In genomic region chrX:102154218-102154860, GRCh38 we compare ENCODE assay signal across 8 cellular contexts. TPM values are rescaled to one million over a fixed set of nuclear protein-coding genes. Genes with fewer than 3 reads are reported as not detected.
DNase-seq lines count a peak whose midpoint lies in the region; ATAC-seq and TF ChIP-seq lines count a peak whose summit lies in the region.

No MANE protein-coding gene starts in this region.

- H3K79me2 ChIP-seq in GM23338 (replicated peaks; ENCODE audit: insufficient read depth) = no peaks in the 10 kb centered on the region

- no peak overlapping the region for H3K4me3 ChIP-seq in AG10803 (ENCODE audit: low read length)
- peak overlapping the region; percentile 69 for H3K4me3 ChIP-seq in GM23338

- POLR2A ChIA-PET in activated CD4-positive, alpha-beta T cell treated with anti-CD3 and anti-CD28 coated beads, Interleukin-2, amount 10 ng/mL, durations not matched to agents 7 days and 5 days (lab: Charles Lee) = no interaction called here

- CTCF ChIA-PET in activated CD4-positive, alpha-beta T cell treated with anti-CD3 and anti-CD28 coated beads, Interleukin-2, amount 10 ng/mL, durations not matched to agents 7 days and 5 days (lab: Charles Lee) = interaction anchor here (0.7 kb wide), 1 partner anchor 21 kb away, joined by 3 read pairs; no protein-coding TSS in a partner anchor

- H3K4me3 Mint-ChIP-seq in GM23338 = peak overlapping the region; percentile 99
- peak overlapping the region; percentile 89 for H3K4me3 Mint-ChIP-seq in activated CD4-positive, alpha-beta T cell treated with anti-CD3 and anti-CD28 coated beads, Interleukin-2, amount 10 ng/mL, durations not matched to agents 7 days and 5 days

- H3K36me3 ChIP-seq in GM23338 (ENCODE audit: insufficient read depth) = no peaks in the 10 kb centered on the region

- H4K20me1 ChIP-seq in GM23338 (replicated peaks; ENCODE audit: insufficient read depth) = no peaks in the 10 kb centered on the region

- no peak overlapping the region for H3K27ac ChIP-seq in GM23338 (ENCODE audit: low read depth)

- peaks cover 5% of the 10 kb centered on the region; the same call in 2 of the 3 replicates for H3K36me3 Mint-ChIP-seq in GM23338 (ENCODE audit: low read depth)
- H3K36me3 Mint-ChIP-seq in activated CD4-positive, alpha-beta T cell treated with anti-CD3 and anti-CD28 coated beads, Interleukin-2, amount 10 ng/mL, durations not matched to agents 7 days and 5 days (ENCODE audit: low read depth) = no peaks in the 10 kb centered on the region

- no peaks in the 10 kb centered on the region for H3F3A ChIP-seq in GM23338 (replicated peaks; ENCODE audit: low read depth)

- H3K27ac Mint-ChIP-seq in GM23338 = no peak overlapping the region
- H3K27ac Mint-ChIP-seq in activated CD4-positive, alpha-beta T cell treated with anti-CD3 and anti-CD28 coated beads, Interleukin-2, amount 10 ng/mL, durations not matched to agents 7 days and 5 days = peak overlapping the region; percentile 93

- no peaks in the 10 kb centered on the region for H3K9me2 ChIP-seq in GM23338 (ENCODE audit: insufficient read depth)

- no peaks in the 10 kb centered on the region for H3K9me3 Mint-ChIP-seq in GM23338
- no peaks in the 10 kb centered on the region for H3K9me3 Mint-ChIP-seq in activated CD4-positive, alpha-beta T cell treated with anti-CD3 and anti-CD28 coated beads, Interleukin-2, amount 10 ng/mL, durations not matched to agents 7 days and 5 days

- peaks cover 1% of the 10 kb centered on the region for H3K27me3 Mint-ChIP-seq in GM23338 (ENCODE audit: insufficient read depth, low read depth, poor library complexity)
- H3K27me3 Mint-ChIP-seq in activated CD4-positive, alpha-beta T cell treated with anti-CD3 and anti-CD28 coated beads, Interleukin-2, amount 10 ng/mL, durations not matched to agents 7 days and 5 days = peaks cover 4% of the 10 kb centered on the region

- peaks cover 4% of the 10 kb centered on the region for H3K27me3 ChIP-seq in GM23338 (ENCODE audit: insufficient read depth)

- TF ChIP-seq CTCF in AG10803 (conservative IDR thresholded peaks at IDR 0.05; ENCODE audit: low read length) (0 out of 2 replicates have a peak, but pooled peaks have one; percentile 2), GM23338 (conservative IDR thresholded peaks at IDR 0.05; ENCODE audit: low read depth in 2 of 2) (peak; percentile 59)

- H3K4me2 ChIP-seq in GM23338 = peak overlapping the region; percentile 83

- ATAC-seq in GM23338 = peak; percentile 52
- ATAC-seq in GM21390 (IDR thresholded peaks at IDR 0.05; ENCODE audit: unreplicated experiment) = no peak
- no peak for ATAC-seq in HG03442 (IDR thresholded peaks at IDR 0.05; ENCODE audit: unreplicated experiment)

- no peaks in the 10 kb centered on the region for H3K4me1 Mint-ChIP-seq in GM23338
- peaks cover 17% of the 10 kb centered on the region for H3K4me1 Mint-ChIP-seq in activated CD4-positive, alpha-beta T cell treated with anti-CD3 and anti-CD28 coated beads, Interleukin-2, amount 10 ng/mL, durations not matched to agents 7 days and 5 days

- DNase-seq in AG10803 (ENCODE audit: low read depth) (no peak), GM23338 (ENCODE audit: low spot score) (peak; percentile 64), kidney tubule cell (ENCODE audit: low spot score) (peak; percentile 9), NCI-H446 (lab: John Stamatoyannopoulos, UW) (no peak)
- peak; percentile 6 for DNase-seq in activated CD4-positive, alpha-beta T cell treated with anti-CD3 and anti-CD28 coated beads, Interleukin-2, amount 10 ng/mL, durations not matched to agents 7 days and 5 days
- no peak for DNase-seq in effector CD8-positive, alpha-beta T cell (lab: John Stamatoyannopoulos, UW)

- no peak overlapping the region for H2AFZ ChIP-seq in GM23338

- peaks cover 4% of the 10 kb centered on the region for H3K4me1 ChIP-seq in GM23338 (ENCODE audit: insufficient read depth)

TF ChIP-seq in GM23338, 12 proteins besides CTCF, POLR2A, EP300 and RAD21 (continues in another document):
- no peak for TF ChIP-seq CREB1 (CRISPR knock-in tag; IDR thresholded peaks at IDR 0.05; ENCODE audit: low read depth)
- TF ChIP-seq ZNF331 (CRISPR knock-in tag; IDR thresholded peaks at IDR 0.05; ENCODE audit: low read depth) = no peak
- no peak for TF ChIP-seq EZH2phosphoT487 (IDR thresholded peaks at IDR 0.05; ENCODE audit: unreplicated experiment)
- no peak for TF ChIP-seq STAT1 (IDR thresholded peaks at IDR 0.05; ENCODE audit: unreplicated experiment)
- TF ChIP-seq REST (IDR thresholded peaks at IDR 0.05; ENCODE audit: unreplicated experiment) = no peak
- TF ChIP-seq POLR2AphosphoS5 (IDR thresholded peaks at IDR 0.05; ENCODE audit: low read depth) = no peak
- TF ChIP-seq ZNF114 (CRISPR knock-in tag; IDR thresholded peaks at IDR 0.05) = no peak
- no peak for TF ChIP-seq NANOG (IDR thresholded peaks at IDR 0.05; ENCODE audit: borderline replicate concordance)
- no peak for TF ChIP-seq ETS1 (IDR thresholded peaks at IDR 0.05)
- no peak for TF ChIP-seq JUNB (IDR thresholded peaks at IDR 0.05; ENCODE audit: unreplicated experiment)

RNA-seq across cellular contexts. Expression of gene BEX5, which starts 1.4 kb away (rescaled TPM):
- total RNA-seq in GM23338 (2014; rRNA removed; shearing (Covaris generic)) = 12.0 and 22.4 TPM in 2 replicates
- 30.8 and 34.7 TPM in 2 replicates for polyA plus RNA-seq in GM23338 (2016; fragmentation: Nextera tagmentation; extraction: Ambion mirVana)
- total RNA-seq in activated CD4-positive, alpha-beta T cell treated with anti-CD3 and anti-CD28 coated beads, Interleukin-2, amount 10 ng/mL, durations not matched to agents 7 days and 5 days = 1 to 10 TPM; 1.5 to 2.2 TPM

RNA-seq across cellular contexts. Expression of gene TCEAL6, which starts 12.1 kb away (rescaled TPM):
- 0.24 and 4.2 TPM in 2 replicates for total RNA-seq in GM23338 (2014; rRNA removed; shearing (Covaris generic))
- 1.2 and 2.2 TPM in 2 replicates for polyA plus RNA-seq in GM23338 (2016; fragmentation: Nextera tagmentation; extraction: Ambion mirVana)
- total RNA-seq in activated CD4-positive, alpha-beta T cell treated with anti-CD3 and anti-CD28 coated beads, Interleukin-2, amount 10 ng/mL, durations not matched to agents 7 days and 5 days = not detected

RNA-seq across cellular contexts. Expression of gene TCEAL2, which starts 28.9 kb away (rescaled TPM):
- 9.1 and 12.3 TPM in 2 replicates for total RNA-seq in GM23338 (2014; rRNA removed; shearing (Covaris generic))
- 45.9 and 46.6 TPM in 2 replicates for polyA plus RNA-seq in GM23338 (2016; fragmentation: Nextera tagmentation; extraction: Ambion mirVana)
- total RNA-seq in activated CD4-positive, alpha-beta T cell treated with anti-CD3 and anti-CD28 coated beads, Interleukin-2, amount 10 ng/mL, durations not matched to agents 7 days and 5 days = not detected

Comparison
In these comparisons a context has a peak if more than half of its experiments do, and no peak if none do; other contexts are left out.
1. DNase-seq: peak in GM23338 (single experiment), activated CD4-positive, alpha-beta T cell treated with anti-CD3 and anti-CD28 coated beads, Interleukin-2, amount 10 ng/mL, durations not matched to agents 7 days and 5 days (single experiment) and kidney tubule cell (single experiment); none in AG10803 (single experiment), effector CD8-positive, alpha-beta T cell (single experiment) and NCI-H446 (0 of 2).
2. RNA of gene TCEAL2, which starts 28.9 kb away (total RNA-seq): 9.1 to 12.3 TPM in GM23338; not detected in activated CD4-positive, alpha-beta T cell treated with anti-CD3 and anti-CD28 coated beads, Interleukin-2, amount 10 ng/mL, durations not matched to agents 7 days and 5 days; every median in the first group is over 10 times any median in the second.